ENCODE assay signal across 8 cellular contexts in the genomic region with DNA sequence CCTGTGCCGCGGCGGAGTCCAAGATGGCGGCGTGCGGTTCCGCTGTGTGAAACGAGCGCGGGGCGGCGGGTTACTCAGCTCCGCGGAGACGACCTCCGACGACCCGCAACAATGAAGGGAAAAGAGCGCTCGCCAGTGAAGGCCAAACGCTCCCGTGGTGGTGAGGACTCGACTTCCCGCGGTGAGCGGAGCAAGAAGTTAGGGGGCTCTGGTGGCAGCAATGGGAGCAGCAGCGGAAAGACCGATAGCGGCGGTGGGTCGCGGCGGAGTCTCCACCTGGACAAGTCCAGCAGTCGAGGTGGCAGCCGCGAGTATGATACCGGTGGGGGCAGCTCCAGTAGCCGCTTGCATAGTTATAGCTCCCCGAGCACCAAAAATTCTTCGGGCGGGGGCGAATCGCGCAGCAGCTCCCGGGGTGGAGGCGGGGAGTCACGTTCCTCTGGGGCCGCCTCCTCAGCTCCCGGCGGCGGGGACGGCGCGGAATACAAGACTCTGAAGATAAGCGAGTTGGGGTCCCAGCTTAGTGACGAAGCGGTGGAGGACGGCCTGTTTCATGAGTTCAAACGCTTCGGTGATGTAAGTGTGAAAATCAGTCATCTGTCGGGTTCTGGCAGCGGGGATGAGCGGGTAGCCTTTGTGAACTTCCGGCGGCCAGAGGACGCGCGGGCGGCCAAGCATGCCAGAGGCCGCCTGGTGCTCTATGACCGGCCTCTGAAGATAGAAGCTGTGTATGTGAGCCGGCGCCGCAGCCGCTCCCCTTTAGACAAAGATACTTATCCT. TPM values are rescaled to one million over a fixed set of nuclear protein-coding genes. Genes with fewer than 3 reads are reported as not detected.
DNase-seq lines count a peak whose midpoint lies in the region; ATAC-seq, FAIRE-seq and TF ChIP-seq lines count a peak whose summit lies in the region.

No MANE protein-coding gene starts in this region.

- peak overlapping the region; percentile 93 to 97 (median 96) for H3K4me3 ChIP-seq in H1 (ENCODE audit: extremely low read depth in 1 of 4, insufficient read depth in 2 of 4, low read depth in 3 of 4, low read length in 4 of 4)
- H3K4me3 ChIP-seq in mucosa of descending colon: peak overlapping the region; percentile 88

- FAIRE-seq in H1 (lab: Jason Lieb, UNC): no peak

- no peaks in the 10 kb centered on the region for H3K27me3 Mint-ChIP-seq in activated CD4-positive, alpha-beta T cell treated with anti-CD3 and anti-CD28 coated beads, Interleukin-2, amount 10 ng/mL, durations not matched to agents 7 days and 5 days

- peaks cover 65% of the 10 kb centered on the region for H3K4me1 Mint-ChIP-seq in activated CD4-positive, alpha-beta T cell treated with anti-CD3 and anti-CD28 coated beads, Interleukin-2, amount 10 ng/mL, durations not matched to agents 7 days and 5 days

- H2BK5ac ChIP-seq in H1 (ENCODE audit: low read depth, low read length): peak overlapping the region; percentile 97

- H3K9me3 ChIP-seq in H1 (ENCODE audit: insufficient read depth in 2 of 2, low read depth in 1 of 2, low read length in 1 of 2): no peaks in the 10 kb centered on the region; a peak in 1 of 4 replicates
- no peaks in the 10 kb centered on the region for H3K9me3 ChIP-seq in mucosa of descending colon

- H3K4ac ChIP-seq in H1 (replicated peaks; ENCODE audit: insufficient read length, low read depth, low read length): no peak overlapping the region

- H3K79me1 ChIP-seq in H1 (ENCODE audit: low read depth, low read length): peaks cover 11% of the 10 kb centered on the region

- H2BK20ac ChIP-seq in H1 (ENCODE audit: low read length): no peak overlapping the region

- H3K4me1 ChIP-seq in H1 (replicated peaks in 1 of 4; ENCODE audit: control insufficient read depth in 3 of 4, insufficient read depth in 4 of 4, low read length in 3 of 4) (peaks cover 0 to 18% (median 15%) of the 10 kb centered on the region in 4 experiments; a peak in 6 of 7 replicates), mucosa of descending colon (ENCODE audit: low read depth) (peaks cover 31% of the 10 kb centered on the region)

- TF ChIP-seq EP300 in H1 (IDR thresholded peaks at IDR 0.05; ENCODE audit: borderline replicate concordance in 1 of 2, low read depth in 2 of 2, low read length in 2 of 2): no peak

- H3K27ac ChIP-seq in H1 (ENCODE audit: low read depth, low read length): peak overlapping the region; percentile 97

- no peak for TF ChIP-seq RAD21 in H1 (IDR thresholded peaks at IDR 0.05 in 1 of 2, conservative IDR thresholded peaks at IDR 0.05 in 1 of 2; ENCODE audit: low read depth in 2 of 2, low read length in 2 of 2)

- intact Hi-C loops in mucosa of descending colon (cut with DNase I, micrococcal nuclease): loop anchor here in 1 of 2 donors (5.0 kb wide), 1 partner anchor 68 kb away; a partner anchor contains a TSS

- peak; percentile 84 to 86 for TF ChIP-seq POLR2A in H1 (IDR thresholded peaks at IDR 0.05; ENCODE audit: control extremely low read depth in 1 of 2, low read depth in 2 of 2, low read length in 2 of 2)

- peaks cover 38 to 52% of the 10 kb centered on the region in 2 experiments for H3K79me2 ChIP-seq in H1 (ENCODE audit: control insufficient read depth in 1 of 2, insufficient read depth in 2 of 2, low read length in 2 of 2)

- no peak overlapping the region for H2BK15ac ChIP-seq in H1 (ENCODE audit: low read length)

- H3K23me2 ChIP-seq in H1 (ENCODE audit: low read depth, low read length): peaks cover 6% of the 10 kb centered on the region; the same call in 1 of the 2 replicates

- peak overlapping the region; percentile 99 for H4K5ac ChIP-seq in H1 (ENCODE audit: insufficient read length, low read depth, low read length)

- peak overlapping the region; percentile 80 to 81 for H3K4me2 ChIP-seq in H1 (ENCODE audit: insufficient read depth in 1 of 2, low read depth in 2 of 2, low read length in 2 of 2)

- no peak overlapping the region for H2AFZ ChIP-seq in H1 (ENCODE audit: low read length)

- peak overlapping the region; percentile 98 for H3K18ac ChIP-seq in H1 (ENCODE audit: extremely low read depth, low read length)

- H3K27ac Mint-ChIP-seq in activated CD4-positive, alpha-beta T cell treated with anti-CD3 and anti-CD28 coated beads, Interleukin-2, amount 10 ng/mL, durations not matched to agents 7 days and 5 days: no peak overlapping the region

- peak overlapping the region; percentile 97 for H2BK12ac ChIP-seq in H1 (ENCODE audit: low read depth, low read length)

- H3K9me3 Mint-ChIP-seq in activated CD4-positive, alpha-beta T cell treated with anti-CD3 and anti-CD28 coated beads, Interleukin-2, amount 10 ng/mL, durations not matched to agents 7 days and 5 days: no peaks in the 10 kb centered on the region

- H3K36me3 Mint-ChIP-seq in activated CD4-positive, alpha-beta T cell treated with anti-CD3 and anti-CD28 coated beads, Interleukin-2, amount 10 ng/mL, durations not matched to agents 7 days and 5 days (ENCODE audit: low read depth): peaks cover 49% of the 10 kb centered on the region

- peak; percentile 74 for DNase-seq in NK-92 treated with Interleukin-12 subunit alpha and Interleukin-12 subunit beta, amount 100 ng/mL, for 24 hours (lab: John Stamatoyannopoulos, UW)
- DNase-seq in NK-92 (lab: John Stamatoyannopoulos, UW; ENCODE audit: unreplicated experiment) (no peak), M059J (ENCODE audit: low read depth) (peak; percentile 49), H1 (ENCODE audit: low read depth in 1 of 2, low spot score in 2 of 2) (peak in 1 of 2 experiments; percentile 90), mucosa of descending colon (peak in 2 of 3 donors; percentile 67 to 87)
- DNase-seq in activated CD4-positive, alpha-beta T cell treated with anti-CD3 and anti-CD28 coated beads, Interleukin-2, amount 10 ng/mL, durations not matched to agents 7 days and 5 days: peak; percentile 60
- peak; percentile 61 for DNase-seq in stimulated activated naive CD4-positive, alpha-beta T cell treated with Interleukin-2 at 50 U/mL for 16 hours (lab: John Stamatoyannopoulos, UW)

- CTCF ChIA-PET in activated CD4-positive, alpha-beta T cell treated with anti-CD3 and anti-CD28 coated beads, Interleukin-2, amount 10 ng/mL, durations not matched to agents 7 days and 5 days (lab: Charles Lee): interaction anchor here (0.6 to 4.3 kb wide), 21 partner anchors 9 to 251 kb away, joined by 3 to 43 read pairs (median 6); a partner anchor contains a TSS
- CTCF ChIA-PET in H1 (lab: Charles Lee; ENCODE audit: partially characterized antibody): interaction anchor here (0.6 to 11.4 kb wide), 20 partner anchors 10 to 157 kb away, joined by 3 to 146 read pairs (median 4); a partner anchor contains a TSS

- H4K20me1 ChIP-seq in H1 (replicated peaks in 1 of 2; ENCODE audit: control insufficient read depth in 1 of 2, insufficient read depth in 2 of 2, low read length in 2 of 2): peaks cover 26 to 32% of the 10 kb centered on the region in 2 experiments

- no peak overlapping the region for H3K23ac ChIP-seq in H1 (ENCODE audit: insufficient read length)

- WGBS in H1 (ENCODE audit: extremely low coverage in 1 of 2, insufficient coverage in 1 of 2, insufficient read length in 1 of 2, insufficient replicate concordance in 2 of 2, low coverage in 1 of 2, low lambda C conversion rate in 2 of 2, missing lambda C conversion rate in 1 of 2), 2 experiments: 1% methylated on average over 74 of the region's 75 CpGs; no CpG with 5 or more reads in 1 of the 2 experiments

- H4K8ac ChIP-seq in H1 (ENCODE audit: extremely low read depth, insufficient read depth, low read length): peak overlapping the region; percentile 99

- peak in 2 of 3 experiments; percentile 20 to 26; a peak in 2 of 4 replicates for TF ChIP-seq CTCF in H1 (IDR thresholded peaks at IDR 0.05; ENCODE audit: control extremely low read depth in 1 of 3, insufficient read depth in 1 of 3, low read depth in 1 of 3, low read length in 3 of 3)
- TF ChIP-seq CTCF in mucosa of descending colon (IDR thresholded peaks at IDR 0.05): no peak

- no peak overlapping the region for H3K14ac ChIP-seq in H1 (ENCODE audit: insufficient read length)

- H3K9ac ChIP-seq in H1 (replicated peaks in 1 of 4; ENCODE audit: extremely low read depth in 1 of 4, low read depth in 3 of 4, low read length in 3 of 4): peak overlapping the region; percentile 92 to 99 (median 96)

- POLR2A ChIA-PET in activated CD4-positive, alpha-beta T cell treated with anti-CD3 and anti-CD28 coated beads, Interleukin-2, amount 10 ng/mL, durations not matched to agents 7 days and 5 days (lab: Charles Lee): interaction anchor here (0.6 kb wide), 1 partner anchor 621 kb away, joined by 3 read pairs; no protein-coding TSS in a partner anchor
- POLR2A ChIA-PET in H1 (lab: Charles Lee; ENCODE audit: partially characterized antibody): interaction anchor here (0.6 to 6.2 kb wide), 43 partner anchors 8 to 305 kb away, joined by 3 to 47 read pairs (median 5); a partner anchor contains a TSS

- peak overlapping the region; percentile 95 for H3K56ac ChIP-seq in H1 (replicated peaks; ENCODE audit: insufficient read length, low read depth, low read length)

- H3K27me3 ChIP-seq in H1 (replicated peaks in 1 of 4; ENCODE audit: control insufficient read depth in 3 of 4, extremely low read depth in 1 of 4, insufficient read depth in 3 of 4, low read length in 3 of 4): no peaks in the 10 kb centered on the region

- H2BK120ac ChIP-seq in H1 (replicated peaks; ENCODE audit: low read depth, low read length): no peak overlapping the region

- peak overlapping the region; percentile 78 for H4K91ac ChIP-seq in H1 (replicated peaks; ENCODE audit: insufficient read length, low read length)

- H2AK5ac ChIP-seq in H1 (ENCODE audit: low read depth, low read length): peak overlapping the region; percentile 70; the same call in 1 of the 2 replicates

- no peak overlapping the region for H3K4me3 Mint-ChIP-seq in activated CD4-positive, alpha-beta T cell treated with anti-CD3 and anti-CD28 coated beads, Interleukin-2, amount 10 ng/mL, durations not matched to agents 7 days and 5 days

- H3K36me3 ChIP-seq in H1 (ENCODE audit: control insufficient read depth in 2 of 4, insufficient read depth in 4 of 4, low read length in 3 of 4) (peaks cover 0 to 40% (median 10%) of the 10 kb centered on the region in 4 experiments; a peak in 6 of 8 replicates), mucosa of descending colon (ENCODE audit: low read depth) (peaks cover 7% of the 10 kb centered on the region)

- ATAC-seq in mucosa of descending colon: no peak
- no peak for ATAC-seq in GM21381 (IDR thresholded peaks at IDR 0.05; ENCODE audit: unreplicated experiment)

RNA-seq across cellular contexts. Expression of a gene that starts 0.4 kb away (rescaled TPM):
- total RNA-seq in M059J (2014; rRNA removed; shearing (Covaris generic)): 20.9 and 35.8 TPM in 2 replicates
- total RNA-seq in activated CD4-positive, alpha-beta T cell treated with anti-CD3 and anti-CD28 coated beads, Interleukin-2, amount 10 ng/mL, durations not matched to agents 7 days and 5 days: 10 to 100 TPM; 69.9 to 71.2 TPM
- total RNA-seq in H1 (2021; fragmentation: NEBNext Ultra II Directional; extraction: Animal tissue kit (Norgen Biotek cat#: 25700)): 41.2 and 44.9 TPM in 2 replicates
- polyA plus RNA-seq in H1 (2011; rRNA removed): 13.5 and 18.6 TPM in 2 replicates
- polyA plus RNA-seq in H1 (2011; cell fraction: cytosol; rRNA removed): 20.8 TPM
- polyA plus RNA-seq in H1 (2011; cell fraction: nucleus; rRNA removed): 41.3 TPM
- 12.9 to 13.8 TPM (median 13.6 TPM) in 4 replicates for polyA plus RNA-seq in H1 (2012, experiment 1 of 2)
- polyA plus RNA-seq in H1 (2012, experiment 2 of 2): 3.3 TPM
- polyA plus RNA-seq in H1 (2013, experiment 1 of 2): 16.4 TPM
- 14.4 TPM for polyA plus RNA-seq in H1 (2013, experiment 2 of 2)
- 149 and 165 TPM in 2 replicates for polyA minus RNA-seq in H1 (2011; rRNA and poly(A)+ RNA removed)
- 52.1 TPM for polyA minus RNA-seq in H1 (2011; cell fraction: cytosol; rRNA and poly(A)+ RNA removed)
- polyA minus RNA-seq in H1 (2011; cell fraction: nucleus; rRNA and poly(A)+ RNA removed): 184 TPM
- 10 to 100 TPM; 24.1 to 29.0 (median 26.7) TPM for total RNA-seq in mucosa of descending colon

RNA-seq across cellular contexts. Expression of a gene that starts 51.2 kb away (rescaled TPM):
- 30.0 and 47.6 TPM in 2 replicates for total RNA-seq in M059J (2014; rRNA removed; shearing (Covaris generic))
- under 1 TPM in 1 of 2 experiments, not detected in 1; 0.27 TPM for total RNA-seq in activated CD4-positive, alpha-beta T cell treated with anti-CD3 and anti-CD28 coated beads, Interleukin-2, amount 10 ng/mL, durations not matched to agents 7 days and 5 days
- total RNA-seq in H1 (2021; fragmentation: NEBNext Ultra II Directional; extraction: Animal tissue kit (Norgen Biotek cat#: 25700)): 0.33 and 0.43 TPM in 2 replicates
- polyA plus RNA-seq in H1 (2011; rRNA removed): 0.20 and 0.30 TPM in 2 replicates
- polyA plus RNA-seq in H1 (2011; cell fraction: cytosol; rRNA removed): 0.21 TPM
- polyA plus RNA-seq in H1 (2011; cell fraction: nucleus; rRNA removed): 0.13 TPM
- polyA plus RNA-seq in H1 (2012, experiment 1 of 2): 0.26 to 0.43 TPM (median 0.33 TPM) in 4 replicates
- 0.20 TPM for polyA plus RNA-seq in H1 (2012, experiment 2 of 2)
- polyA plus RNA-seq in H1 (2013, experiment 1 of 2): 0.39 TPM
- 0.59 TPM for polyA plus RNA-seq in H1 (2013, experiment 2 of 2)
- polyA minus RNA-seq in H1 (2011; rRNA and poly(A)+ RNA removed): 0.22 and 0.44 TPM in 2 replicates
- polyA minus RNA-seq in H1 (2011; cell fraction: cytosol; rRNA and poly(A)+ RNA removed): not detected
- polyA minus RNA-seq in H1 (2011; cell fraction: nucleus; rRNA and poly(A)+ RNA removed): 1.5 TPM
- total RNA-seq in mucosa of descending colon: 1 to 10 TPM in 2 of 3 donors, under 1 TPM in 1; 0.67 to 4.4 (median 1.8) TPM
